16 cellular contexts compared by ENCODE assay signal in genomic region chr5:17096975-17097695, GRCh38.
DNase-seq lines count a peak whose midpoint lies in the region; ATAC-seq and TF ChIP-seq lines count a peak whose summit lies in the region.
"Had no signal": no experiment of that assay in that cellular context is flagged by ENCODE, and none has a peak within 500 bp of the region (broad histone marks: within the 10 kb centered on the region; RNA-seq: fewer than 3 reads in every experiment).

No MANE protein-coding gene starts in this region.

- H3K27me3 Mint-ChIP-seq in type B pancreatic cell, result no peaks in the 10 kb centered on the region
- H3K27me3 Mint-ChIP-seq in activated T-helper 17 cell treated with anti-CD3 and anti-CD28 coated beads, Interleukin-2, amount 50 U/mL, for 72 hours, result no peaks in the 10 kb centered on the region
- H3K27me3 Mint-ChIP-seq in Caco-2 (ENCODE audit: insufficient read depth, unreplicated experiment), result no peaks in the 10 kb centered on the region

- intact Hi-C loops in mammary epithelial cell (cut with micrococcal nuclease), result no loop called here
- intact Hi-C loops in breast epithelium (cut with DNase I; ENCODE audit: low total_unique reads), result no loop called here
- intact Hi-C loops in Caco-2 (cut with micrococcal nuclease; ENCODE audit: unreplicated experiment), result no loop called here

- peak overlapping the region; percentile 38 for H2AFZ ChIP-seq in mammary epithelial cell (ENCODE audit: low read depth, low read length)

- no peaks in the 10 kb centered on the region for H3K27me3 ChIP-seq in mammary epithelial cell (ENCODE audit: insufficient read depth, low read length)
- H3K27me3 ChIP-seq in breast epithelium, result no peaks in the 10 kb centered on the region
- H3K27me3 ChIP-seq in RWPE2 (ENCODE audit: insufficient read depth, poor library complexity, severe bottlenecking), result no peaks in the 10 kb centered on the region
- H3K27me3 ChIP-seq in iPS-20b (ENCODE audit: insufficient read depth, low read length), result no peaks in the 10 kb centered on the region
- no peaks in the 10 kb centered on the region for H3K27me3 ChIP-seq in Caco-2 (replicated peaks; ENCODE audit: control insufficient read depth, insufficient read depth, low read length)

- H3K4me1 ChIP-seq in mammary epithelial cell (ENCODE audit: insufficient read depth, low read length) (no peaks in the 10 kb centered on the region), breast epithelium (no peaks in the 10 kb centered on the region), RWPE2 (ENCODE audit: insufficient read depth, poor library complexity, severe bottlenecking) (peaks cover 11% of the 10 kb centered on the region), iPS-20b (ENCODE audit: insufficient read depth, low read length) (peaks cover 3% of the 10 kb centered on the region; the same call in 1 of the 2 replicates), Caco-2 (0 out of 2 replicates have a peak, but pooled peaks cover 9% of the 10 kb centered on the region)
- H3K4me1 ChIP-seq: psoas muscle had no signal

- no peak overlapping the region for H3K4me2 ChIP-seq in mammary epithelial cell (ENCODE audit: insufficient read depth, low read depth, low read length)

- H3K9me3 ChIP-seq in mammary epithelial cell (replicated peaks; ENCODE audit: insufficient read depth, low read length) (no peaks in the 10 kb centered on the region), breast epithelium (no peaks in the 10 kb centered on the region), RWPE2 (ENCODE audit: severe bottlenecking) (no peaks in the 10 kb centered on the region), iPS-20b (ENCODE audit: insufficient read depth, low read depth, low read length) (no peaks in the 10 kb centered on the region), Caco-2 (no peaks in the 10 kb centered on the region)
- H3K9me3 ChIP-seq: esophagus squamous epithelium, psoas muscle had no signal

- TF ChIP-seq CTCF in mammary epithelial cell (conservative IDR thresholded peaks at IDR 0.05 in 1 of 2, IDR thresholded peaks at IDR 0.05 in 1 of 2; ENCODE audit: extremely low read depth in 1 of 2, insufficient read depth in 1 of 2, low read depth in 1 of 2, low read length in 2 of 2), result no peak
- TF ChIP-seq CTCF in breast epithelium (IDR thresholded peaks at IDR 0.05), result no peak
- no peak for TF ChIP-seq CTCF in RWPE2 (IDR thresholded peaks at IDR 0.05; ENCODE audit: poor library complexity, severe bottlenecking)
- TF ChIP-seq CTCF in type B pancreatic cell (conservative IDR thresholded peaks at IDR 0.05), result no peak
- TF ChIP-seq CTCF in Caco-2 (IDR thresholded peaks at IDR 0.05; ENCODE audit: insufficient read depth in 1 of 2, low read depth in 1 of 2, low read length in 1 of 2, severe bottlenecking in 1 of 2, unreplicated experiment in 1 of 2), result no peak

- H3K36me3 ChIP-seq in mammary epithelial cell (ENCODE audit: insufficient read depth, low read length) (no peaks in the 10 kb centered on the region), breast epithelium (no peaks in the 10 kb centered on the region), RWPE2 (ENCODE audit: low read depth) (no peaks in the 10 kb centered on the region), iPS-20b (ENCODE audit: insufficient read depth, low read depth, low read length) (no peaks in the 10 kb centered on the region), Caco-2 (ENCODE audit: control insufficient read depth, insufficient read depth, low read length) (no peaks in the 10 kb centered on the region)
- H3K36me3 ChIP-seq: esophagus squamous epithelium had no signal

- DNase-seq in mammary epithelial cell (peak; percentile 33), breast epithelium (ENCODE audit: low spot score in 2 of 2) (no peak), RWPE2 (ENCODE audit: low spot score) (peak; percentile 80), type B pancreatic cell (ENCODE audit: extremely low spot score, unreplicated experiment) (no peak), Caco-2 (no peak)
- DNase-seq: activated CD8-positive, alpha-beta T cell treated with anti-CD3 and anti-CD28 coated beads, Interleukin-2, amount 10 ng/mL, durations not matched to agents 7 days and 5 days; activated naive CD4-positive, alpha-beta T cell; esophagus squamous epithelium; KG1; psoas muscle; stimulated activated CD4-positive, alpha-beta T cell treated with anti-CD3 and anti-CD28 coated beads, Interleukin-1b, Interleukin-23, amount 100 ng/mL, for 48 hours had no signal

- H3K9ac ChIP-seq in mammary epithelial cell (ENCODE audit: insufficient read depth, low read length) (no peak overlapping the region), iPS-20b (ENCODE audit: low read depth, low read length) (peak overlapping the region; percentile 7; the same call in 1 of the 2 replicates)

- peak overlapping the region; percentile 21 for H3K27ac Mint-ChIP-seq in type B pancreatic cell
- no peak overlapping the region for H3K27ac Mint-ChIP-seq in activated T-helper 17 cell treated with anti-CD3 and anti-CD28 coated beads, Interleukin-2, amount 50 U/mL, for 72 hours
- H3K27ac Mint-ChIP-seq in Caco-2 (ENCODE audit: unreplicated experiment), result no peak overlapping the region
- H3K27ac Mint-ChIP-seq: activated CD8-positive, alpha-beta T cell treated with anti-CD3 and anti-CD28 coated beads, Interleukin-2, amount 10 ng/mL, durations not matched to agents 7 days and 5 days; T-helper 2 cell treated with Interferon-gamma antibody and Interleukin-4, amounts not matched to agents 5 μg/mL and 100 μg/mL, for 36 hours had no signal

- POLR2A ChIA-PET in Caco-2 (lab: Charles Lee), result no interaction called here

- H3K4me3 ChIP-seq in mammary epithelial cell (replicated peaks in 1 of 3; ENCODE audit: insufficient read depth in 1 of 3, low read depth in 2 of 3, low read length in 3 of 3) (no peak overlapping the region), breast epithelium (no peak overlapping the region), RWPE2 (ENCODE audit: severe bottlenecking) (no peak overlapping the region), iPS-20b (ENCODE audit: low read length) (no peak overlapping the region), Caco-2 (ENCODE audit: low read depth, low read length) (no peak overlapping the region)
- H3K4me3 ChIP-seq: esophagus squamous epithelium, psoas muscle had no signal

- H3K4me1 Mint-ChIP-seq in type B pancreatic cell (ENCODE audit: unreplicated experiment) (peaks cover 17% of the 10 kb centered on the region), Caco-2 (ENCODE audit: low read depth, unreplicated experiment) (peaks cover 24% of the 10 kb centered on the region)
- H3K4me1 Mint-ChIP-seq in activated T-helper 17 cell treated with anti-CD3 and anti-CD28 coated beads, Interleukin-2, amount 50 U/mL, for 72 hours, result no peaks in the 10 kb centered on the region

- H3K27ac ChIP-seq in mammary epithelial cell (ENCODE audit: insufficient read depth, low read depth, low read length), result no peak overlapping the region
- H3K27ac ChIP-seq in breast epithelium, result no peak overlapping the region
- H3K27ac ChIP-seq in RWPE2 (ENCODE audit: poor library complexity, severe bottlenecking), result peak overlapping the region; percentile 13
- H3K27ac ChIP-seq in iPS-20b (ENCODE audit: low read length), result no peak overlapping the region
- H3K27ac ChIP-seq: esophagus squamous epithelium, psoas muscle had no signal

- dilution Hi-C loops in mammary epithelial cell (cut with HindIII; ENCODE audit: low sequenced_read_pairs), result no loop called here

- 67% methylated on average over 14 of the region's 14 CpGs for WGBS in mammary epithelial cell (ENCODE audit: low coverage, missing lambda C conversion rate)

- CTCF ChIA-PET in mammary epithelial cell (lab: Charles Lee; ENCODE audit: low non-redundant PET) (no interaction called here), Caco-2 (lab: Charles Lee) (no interaction called here)

- no peak for TF ChIP-seq POLR2A in breast epithelium (IDR thresholded peaks at IDR 0.05)

- H3K4me3 Mint-ChIP-seq in type B pancreatic cell (peak overlapping the region; percentile 68), Caco-2 (ENCODE audit: unreplicated experiment) (no peak overlapping the region)
- no peak overlapping the region for H3K4me3 Mint-ChIP-seq in activated T-helper 17 cell treated with anti-CD3 and anti-CD28 coated beads, Interleukin-2, amount 50 U/mL, for 72 hours
- H3K4me3 Mint-ChIP-seq: activated CD8-positive, alpha-beta T cell treated with anti-CD3 and anti-CD28 coated beads, Interleukin-2, amount 10 ng/mL, durations not matched to agents 7 days and 5 days; T-helper 2 cell treated with Interferon-gamma antibody and Interleukin-4, amounts not matched to agents 5 μg/mL and 100 μg/mL, for 36 hours had no signal

- BruUV-seq in mammary epithelial cell (replicated peaks; lab: Mats Ljungman, UMichigan) (no TSS peak), Caco-2 (replicated peaks; lab: Mats Ljungman, UMichigan) (no TSS peak)

- H4K20me1 ChIP-seq in mammary epithelial cell (ENCODE audit: insufficient read depth, low read length), result no peaks in the 10 kb centered on the region

- in situ Hi-C loops in mammary epithelial cell (cut with MboI; ENCODE audit: low sequenced_read_pairs in 2 of 2), result no loop called here

- H3K36me3 Mint-ChIP-seq in type B pancreatic cell, result no peaks in the 10 kb centered on the region
- no peaks in the 10 kb centered on the region for H3K36me3 Mint-ChIP-seq in activated T-helper 17 cell treated with anti-CD3 and anti-CD28 coated beads, Interleukin-2, amount 50 U/mL, for 72 hours (ENCODE audit: low read depth)
- no peaks in the 10 kb centered on the region for H3K36me3 Mint-ChIP-seq in Caco-2 (ENCODE audit: insufficient read depth, unreplicated experiment)

- H3K9me3 Mint-ChIP-seq in type B pancreatic cell (no peaks in the 10 kb centered on the region), Caco-2 (ENCODE audit: unreplicated experiment) (no peaks in the 10 kb centered on the region)
- peaks cover 3% of the 10 kb centered on the region for H3K9me3 Mint-ChIP-seq in activated T-helper 17 cell treated with anti-CD3 and anti-CD28 coated beads, Interleukin-2, amount 50 U/mL, for 72 hours
- H3K9me3 Mint-ChIP-seq: T-helper 2 cell treated with Interferon-gamma antibody and Interleukin-4, amounts not matched to agents 5 μg/mL and 100 μg/mL, for 36 hours had no signal

- H3K79me2 ChIP-seq in mammary epithelial cell (ENCODE audit: insufficient read depth, low read length), result no peaks in the 10 kb centered on the region

- ATAC-seq in RWPE2 (ENCODE audit: low read depth), result peak; percentile 87
- ATAC-seq in GM18870 (IDR thresholded peaks at IDR 0.05; ENCODE audit: unreplicated experiment), result no peak
- no peak for ATAC-seq in activated T-helper 17 cell treated with anti-CD3 and anti-CD28 coated beads, Interleukin-2, amount 50 U/mL, for 72 hours (replicated peaks)
- ATAC-seq: activated CD8-positive, alpha-beta T cell treated with anti-CD3 and anti-CD28 coated beads, Interleukin-2, amount 10 ng/mL, durations not matched to agents 7 days and 5 days; Panc1; psoas muscle had no signal

Comparison
In these comparisons a context has a peak if more than half of its experiments do, and no peak if none do; other contexts are left out.
1. DNase-seq: peak in mammary epithelial cell (single experiment) and RWPE2 (single experiment); none in breast epithelium (0 of 2), type B pancreatic cell (single experiment) and Caco-2 (0 of 2).